10 cellular contexts compared by ENCODE assay signal in the genomic region with DNA sequence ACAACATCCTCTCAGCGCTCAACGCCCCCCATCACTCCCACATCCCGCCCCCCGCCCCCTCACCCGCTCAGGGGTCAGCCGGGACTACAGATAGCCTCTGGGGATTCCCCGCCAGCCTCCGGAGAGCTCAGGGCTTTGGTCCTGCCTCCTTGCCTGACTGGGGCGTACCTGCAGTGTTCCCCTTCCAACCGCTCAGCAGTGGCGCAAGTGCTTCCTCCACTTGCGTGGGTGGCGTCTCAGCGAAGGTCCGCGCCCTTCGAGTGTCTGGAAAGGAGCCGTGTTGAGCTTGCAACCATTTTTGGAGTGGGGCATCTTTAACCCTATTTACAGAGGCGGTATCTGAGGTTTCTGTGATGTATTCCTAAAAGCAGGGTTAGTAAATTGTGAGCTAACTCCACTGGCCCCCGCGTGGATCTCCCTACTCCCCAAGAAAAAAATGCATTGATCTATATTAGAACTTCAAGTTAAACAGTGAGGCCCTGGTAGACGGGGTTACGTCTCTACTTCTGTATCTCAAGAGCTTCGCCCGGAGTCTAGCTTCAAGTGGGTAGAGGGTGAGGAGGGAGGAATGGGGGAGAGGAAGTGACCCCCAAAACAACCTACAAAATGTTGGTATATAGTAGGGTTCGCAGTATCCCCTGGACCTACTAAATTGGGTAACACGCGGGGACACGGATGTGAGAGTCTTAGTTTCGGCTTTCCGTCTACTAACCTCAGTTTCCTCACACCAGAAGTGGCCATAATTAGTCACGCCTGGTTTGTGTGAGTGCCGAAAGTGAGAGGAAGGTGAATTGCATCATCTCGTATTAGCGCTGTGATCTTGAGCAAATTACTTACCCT. TPM values are rescaled to one million over a fixed set of nuclear protein-coding genes. Genes with fewer than 3 reads are reported as not detected.
DNase-seq lines count a peak whose midpoint lies in the region; FAIRE-seq and TF ChIP-seq lines count a peak whose summit lies in the region.
"Had no signal": no experiment of that assay in that cellular context is flagged by ENCODE, and none has a peak within 500 bp of the region (broad histone marks: within the 10 kb centered on the region; RNA-seq: fewer than 3 reads in every experiment).

No MANE protein-coding gene starts in this region.

- no CpG with 5 or more reads among the region's 35 CpGs for WGBS in H9 (ENCODE audit: extremely low coverage, insufficient read length, low lambda C conversion rate)

- no peak overlapping the region for H3K56ac ChIP-seq in H9 (ENCODE audit: insufficient read length, low read depth, low read length)

- peak overlapping the region; percentile 46 for H3K4me2 ChIP-seq in H9 (ENCODE audit: insufficient read depth, insufficient read length, low read length)
- peak overlapping the region; percentile 95 for H3K4me2 ChIP-seq in MM.1S (ENCODE audit: low read depth, low read length)

- no peak overlapping the region for H3K14ac ChIP-seq in H9 (ENCODE audit: insufficient read depth, low read length)

- no peak overlapping the region for H2AFZ ChIP-seq in H9 (ENCODE audit: low read length)
- H2AFZ ChIP-seq in MM.1S (ENCODE audit: low read length) = peak overlapping the region; percentile 62

- peaks cover 18% of the 10 kb centered on the region for H3K9me3 Mint-ChIP-seq in activated CD4-positive, alpha-beta T cell treated with anti-CD3 and anti-CD28 coated beads, Interleukin-2, amount 10 ng/mL, durations not matched to agents 24 days and 14 days
- peaks cover 10 to 12% of the 10 kb centered on the region in 2 experiments for H3K9me3 Mint-ChIP-seq in H9
- peaks cover 26% of the 10 kb centered on the region for H3K9me3 Mint-ChIP-seq in nephron progenitor cell

- H3T11ph ChIP-seq in H9 (ENCODE audit: low read length) = no peak overlapping the region

- H2BK120ac ChIP-seq in H9 (ENCODE audit: low read depth, low read length, poor library complexity, severe bottlenecking) = no peak overlapping the region

- DNase-seq in activated CD4-positive, alpha-beta T cell treated with anti-CD3 and anti-CD28 coated beads, Interleukin-2, amount 10 ng/mL, durations not matched to agents 24 days and 14 days = no peak
- no peak for DNase-seq in activated CD4-positive, alpha-beta T cell treated with anti-CD3 and anti-CD28 coated beads, Interleukin-2, amount 50 U/mL, for 1 hour
- DNase-seq in H9 (no peak), MM.1S (peak; percentile 60), frontal cortex (ENCODE audit: low spot score in 2 of 2) (peak; percentile 15 to 28), medulla oblongata (ENCODE audit: extremely low spot score) (no peak), amniotic stem cell (lab: John Stamatoyannopoulos, UW) (no peak), nephron progenitor cell (no peak)

- no peak overlapping the region for H2BK20ac ChIP-seq in H9 (ENCODE audit: low read depth, low read length, poor library complexity, severe bottlenecking)

- peaks cover 84% of the 10 kb centered on the region for H3K27me3 Mint-ChIP-seq in activated CD4-positive, alpha-beta T cell treated with anti-CD3 and anti-CD28 coated beads, Interleukin-2, amount 10 ng/mL, durations not matched to agents 24 days and 14 days
- H3K27me3 Mint-ChIP-seq in H9 (ENCODE audit: low read depth) (peaks cover 99% of the 10 kb centered on the region), nephron progenitor cell (ENCODE audit: low read depth, poor library complexity) (peaks cover 100% of the 10 kb centered on the region)

- no peaks in the 10 kb centered on the region for H3F3A ChIP-seq in MM.1S (ENCODE audit: insufficient read depth, low read length)

- H4K20me1 ChIP-seq in H9 (ENCODE audit: control insufficient read depth, insufficient read depth, insufficient read length) (no peaks in the 10 kb centered on the region), MM.1S (ENCODE audit: insufficient read depth, low read length) (no peaks in the 10 kb centered on the region)

- H4K5ac ChIP-seq in H9 (ENCODE audit: insufficient read length, low read depth, low read length) = no peak overlapping the region

- H3K36me3 Mint-ChIP-seq in activated CD4-positive, alpha-beta T cell treated with anti-CD3 and anti-CD28 coated beads, Interleukin-2, amount 10 ng/mL, durations not matched to agents 24 days and 14 days (ENCODE audit: low read depth) = no peaks in the 10 kb centered on the region
- H3K36me3 Mint-ChIP-seq in H9 (ENCODE audit: insufficient read depth in 1 of 3, low read depth in 3 of 3) (peaks cover 10 to 12% (median 11%) of the 10 kb centered on the region in 3 experiments), nephron progenitor cell (ENCODE audit: low read depth) (no peaks in the 10 kb centered on the region)

- H3K4ac ChIP-seq in H9 (ENCODE audit: low read depth, low read length) = no peak overlapping the region

- no peak overlapping the region for H2BK5ac ChIP-seq in H9 (ENCODE audit: insufficient read length, low read length)

- no peak overlapping the region for H3K4me3 Mint-ChIP-seq in activated CD4-positive, alpha-beta T cell treated with anti-CD3 and anti-CD28 coated beads, Interleukin-2, amount 10 ng/mL, durations not matched to agents 24 days and 14 days
- H3K4me3 Mint-ChIP-seq in H9 (peak overlapping the region in 1 of 2 experiments; percentile 59; a peak in 3 of 5 replicates), nephron progenitor cell (no peak overlapping the region)

- no peaks in the 10 kb centered on the region for H3K79me1 ChIP-seq in H9 (ENCODE audit: insufficient read depth, low read depth, low read length, poor library complexity, severe bottlenecking)

- FAIRE-seq in frontal cortex (lab: Jason Lieb, UNC) = no peak

- H4K91ac ChIP-seq in H9 (ENCODE audit: insufficient read length, low read depth, low read length) = no peak overlapping the region

- H2AK5ac ChIP-seq in H9 (ENCODE audit: insufficient read length, low read length) = no peak overlapping the region

- H3K4me1 ChIP-seq in H9 (ENCODE audit: insufficient read depth, low read length) (no peaks in the 10 kb centered on the region; the same call in 1 of the 2 replicates), MM.1S (ENCODE audit: low read length) (0 out of 2 replicates have a peak, but pooled peaks cover 5% of the 10 kb centered on the region)

- H2BK15ac ChIP-seq in H9 (ENCODE audit: low read depth, low read length) = no peak overlapping the region

- no peak overlapping the region for H3K9ac ChIP-seq in H9 (ENCODE audit: extremely low read depth, insufficient read length, low read length)
- peak overlapping the region; percentile 8; the same call in 1 of the 2 replicates for H3K9ac ChIP-seq in MM.1S (ENCODE audit: low read length)

- H3K27ac ChIP-seq in H9 (ENCODE audit: insufficient read length, low read depth, low read length) (no peak overlapping the region), MM.1S (ENCODE audit: low read length) (no peak overlapping the region; the same call in 1 of the 2 replicates)

- no peaks in the 10 kb centered on the region for H3K36me3 ChIP-seq in MM.1S (replicated peaks; ENCODE audit: insufficient read depth, low read length)

- H3K9me2 ChIP-seq in MM.1S (replicated peaks; ENCODE audit: insufficient read depth, low read length) = no peaks in the 10 kb centered on the region

- no peak overlapping the region for H2BK12ac ChIP-seq in H9 (ENCODE audit: insufficient read length, low read depth, low read length)

- intact Hi-C loops in activated CD4-positive, alpha-beta T cell treated with anti-CD3 and anti-CD28 coated beads, Interleukin-2, amount 10 ng/mL, durations not matched to agents 24 days and 14 days (cut with micrococcal nuclease) = no loop called here

- peaks cover 90% of the 10 kb centered on the region for H3K27me3 ChIP-seq in H9 (ENCODE audit: insufficient read depth, low read length)
- peaks cover 36% of the 10 kb centered on the region for H3K27me3 ChIP-seq in MM.1S (replicated peaks; ENCODE audit: insufficient read depth, low read length)

- H3K79me2 ChIP-seq in H9 (ENCODE audit: insufficient read depth, low read length) (no peaks in the 10 kb centered on the region), MM.1S (ENCODE audit: low read length) (no peaks in the 10 kb centered on the region)

- no peak overlapping the region for H3K18ac ChIP-seq in H9 (ENCODE audit: insufficient read length, low read depth, low read length)

- peak overlapping the region; percentile 32 for H3K27ac Mint-ChIP-seq in activated CD4-positive, alpha-beta T cell treated with anti-CD3 and anti-CD28 coated beads, Interleukin-2, amount 10 ng/mL, durations not matched to agents 24 days and 14 days
- H3K27ac Mint-ChIP-seq in H9 (no peak overlapping the region), nephron progenitor cell (no peak overlapping the region)

- no peak for TF ChIP-seq CTCF in H9 (conservative IDR thresholded peaks at IDR 0.05)
- TF ChIP-seq CTCF in MM.1S (IDR thresholded peaks at IDR 0.05; ENCODE audit: low read length) = no peak
- TF ChIP-seq CTCF in nephron progenitor cell (IDR thresholded peaks at IDR 0.05) = no peak

- H4K8ac ChIP-seq in H9 (replicated peaks; ENCODE audit: insufficient read length, low read depth, low read length) = no peak overlapping the region

- H3K4me3 ChIP-seq in MM.1S (ENCODE audit: low read length) = peak overlapping the region; percentile 56

- H3K23me2 ChIP-seq in H9 (ENCODE audit: insufficient read length, low read depth, low read length, poor library complexity, severe bottlenecking) = peaks cover 7% of the 10 kb centered on the region

- peaks cover 10% of the 10 kb centered on the region for H3K4me1 Mint-ChIP-seq in activated CD4-positive, alpha-beta T cell treated with anti-CD3 and anti-CD28 coated beads, Interleukin-2, amount 10 ng/mL, durations not matched to agents 24 days and 14 days
- H3K4me1 Mint-ChIP-seq in H9 = peaks cover 38 to 41% of the 10 kb centered on the region in 2 experiments
- peaks cover 19% of the 10 kb centered on the region for H3K4me1 Mint-ChIP-seq in nephron progenitor cell

- peaks cover 8% of the 10 kb centered on the region for H3K9me3 ChIP-seq in H9 (ENCODE audit: control insufficient read depth, low read depth, low read length)
- H3K9me3 ChIP-seq in MM.1S (replicated peaks; ENCODE audit: insufficient read depth, low read length) = no peaks in the 10 kb centered on the region

- no peak overlapping the region for H3K23ac ChIP-seq in H9 (ENCODE audit: insufficient read length, low read depth, low read length)

RNA-seq across cellular contexts. Expression of gene NKX3-2, which starts 16.1 kb away (rescaled TPM):
- not detected in 2 replicates for total RNA-seq in activated CD4-positive, alpha-beta T cell treated with anti-CD3 and anti-CD28 coated beads, Interleukin-2, amount 10 ng/mL, durations not matched to agents 24 days and 14 days
- total RNA-seq in H9 (2021) (1.9 and 2.3 TPM in 2 replicates), frontal cortex (not detected)
- total RNA-seq: glomerular endothelial cell; T-helper 2 cell treated with Interferon-gamma antibody and Interleukin-4, amounts not matched to agents 100 ng/mL and 5 ng/mL, for 36 hours had no signal

RNA-seq across cellular contexts. Expression of gene RAB28, which starts 44.1 kb away (rescaled TPM):
- 19.5 and 20.5 TPM in 2 replicates for total RNA-seq in activated CD4-positive, alpha-beta T cell treated with anti-CD3 and anti-CD28 coated beads, Interleukin-2, amount 10 ng/mL, durations not matched to agents 24 days and 14 days
- total RNA-seq in H9 (2021) (17.7 and 19.8 TPM in 2 replicates), frontal cortex (22.4 TPM)

Comparison
In these comparisons a context has a peak if more than half of its experiments do, and no peak if none do; other contexts are left out.
1. DNase-seq: peak in MM.1S (single experiment) and frontal cortex (2 of 2); none in activated CD4-positive, alpha-beta T cell treated with anti-CD3 and anti-CD28 coated beads, Interleukin-2, amount 10 ng/mL, durations not matched to agents 24 days and 14 days (single experiment), activated CD4-positive, alpha-beta T cell treated with anti-CD3 and anti-CD28 coated beads, Interleukin-2, amount 50 U/mL, for 1 hour (single experiment), H9 (single experiment), medulla oblongata (single experiment), amniotic stem cell (single experiment) and nephron progenitor cell (single experiment).